Comparison of ENCODE assay signal across 25 cellular contexts in genomic region chr12:70484464-70484863, GRCh38.
"Had no signal": no experiment of that assay in that cellular context is flagged by ENCODE, and none has a peak within 500 bp of the region (broad histone marks: within the 10 kb centered on the region; RNA-seq: fewer than 3 reads in every experiment).

No MANE protein-coding gene starts in this region.

- H3K9me3 ChIP-seq: neutrophil, psoas muscle, right lobe of liver, stomach, testis, thyroid gland, transverse colon, upper lobe of left lung, vagina had no signal

- H3K4me2 ChIP-seq: neural progenitor cell, smooth muscle cell had no signal

- DNase-seq: islet precursor cell; left ventricle myocardium inferior; mesendoderm; naive B cell; natural killer cell; nephron progenitor cell; occipital lobe; psoas muscle; right lobe of liver; stimulated activated CD4-positive, alpha-beta T cell treated with anti-CD3 and anti-CD28 coated beads, Interleukin-1b, Interleukin-23, amount 100 ng/mL, for 48 hours; stimulated activated CD4-positive, alpha-beta T cell treated with anti-CD3 and anti-CD28 coated beads, Interleukin-2, amount 100 ng/mL, for 48 hours; stimulated activated CD4-positive, alpha-beta T cell treated with anti-CD3 and anti-CD28 coated beads, Interleukin-4, amount 100 ng/mL, for 4 hours; stimulated activated CD8-positive, alpha-beta memory T cell treated with anti-CD3 and anti-CD28 coated beads, Interleukin-4, amount 100 ng/mL, for 48 hours; stimulated activated naive CD8-positive, alpha-beta T cell treated with anti-CD3 and anti-CD28 coated beads, Interleukin-15, Interleukin-2, amounts not matched to agents 100 U/mL and 50 U/mL, for 24 hours; stomach; testis; thyroid gland; transverse colon; upper lobe of left lung had no signal

- H3K27ac ChIP-seq: left ventricle myocardium inferior, neural progenitor cell, neutrophil, parathyroid adenoma, psoas muscle, right lobe of liver, stomach, testis, thyroid gland, transverse colon, upper lobe of left lung, vagina had no signal

- H3K79me2 ChIP-seq: parathyroid adenoma had no signal

- H3K27me3 ChIP-seq: neural progenitor cell, neutrophil, right lobe of liver, stomach, testis, thyroid gland, transverse colon, upper lobe of left lung, vagina had no signal

- H3K9ac ChIP-seq: neural progenitor cell, parathyroid adenoma had no signal

- H3K4me1 ChIP-seq: left ventricle myocardium inferior, neural progenitor cell, parathyroid adenoma, psoas muscle, right lobe of liver, testis, thyroid gland, transverse colon, vagina had no signal

- H3K36me3 ChIP-seq: left ventricle myocardium inferior, neural progenitor cell, neutrophil, right lobe of liver, stomach, thyroid gland, transverse colon, upper lobe of left lung, vagina had no signal

- H3K4me3 ChIP-seq: left ventricle myocardium inferior, lung, neural progenitor cell, psoas muscle, right lobe of liver, smooth muscle cell, stomach, testis, thyroid gland, transverse colon, upper lobe of left lung, vagina had no signal

- H2AFZ ChIP-seq: parathyroid adenoma had no signal
